In genomic region chr3:169661567-169662214, GRCh38 we compare ENCODE assay signal across 8 cellular contexts. TPM values are rescaled to one million over a fixed set of nuclear protein-coding genes. Genes with fewer than 3 reads are reported as not detected.
DNase-seq lines count a peak whose midpoint lies in the region; ATAC-seq and TF ChIP-seq lines count a peak whose summit lies in the region.

No MANE protein-coding gene starts in this region.

- WGBS in heart left ventricle, 4 donors: 0 to 2% (median 1%) methylated on average over 44 of the region's 44 CpGs
- 1% methylated on average over 43 to 44 of the region's 44 CpGs for WGBS in psoas muscle, 3 donors

- H3K27ac ChIP-seq in MM.1S (ENCODE audit: low read length) (no peak overlapping the region), heart left ventricle (peak overlapping the region; percentile 74 to 96 (median 92)), psoas muscle (peak overlapping the region; percentile 64)

- ATAC-seq in GM21737 (IDR thresholded peaks at IDR 0.05; ENCODE audit: unreplicated experiment) (peak; percentile 18), heart left ventricle (peak; percentile 34 to 45 (median 40)), psoas muscle (peak; percentile 34 to 45 (median 37))

- H3K36me3 ChIP-seq in MM.1S (replicated peaks; ENCODE audit: insufficient read depth, low read length): no peaks in the 10 kb centered on the region
- H3K36me3 ChIP-seq in heart left ventricle: no peaks in the 10 kb centered on the region
- no peaks in the 10 kb centered on the region for H3K36me3 ChIP-seq in psoas muscle (ENCODE audit: insufficient read depth in 1 of 2, low read depth in 1 of 2)

- H3K9ac ChIP-seq in MM.1S (ENCODE audit: low read length): peak overlapping the region; percentile 45; the same call in 1 of the 2 replicates

- H3K9me3 ChIP-seq in MM.1S (replicated peaks; ENCODE audit: insufficient read depth, low read length) (no peaks in the 10 kb centered on the region), heart left ventricle (no peaks in the 10 kb centered on the region), psoas muscle (no peaks in the 10 kb centered on the region)

- intact Hi-C loops in activated T-helper 2 cell treated with anti-CD3 and anti-CD28 coated beads, Interferon-gamma antibody, Interleukin-2, Interleukin-4, amounts not matched to agents 10 μg/mL and 5 μg/mL and 100 μg/mL, durations not matched to agents 14 hours and 24 hours and 36 hours (cut with micrococcal nuclease): loop anchor here (5.0 kb wide), 1 partner anchor 96 kb away; no protein-coding TSS in a partner anchor
- intact Hi-C loops in heart left ventricle (cut with DNase I): loop anchor here (1.0 to 10.0 kb wide), 19 partner anchors 89 to 797 kb away; no protein-coding TSS in a partner anchor
- intact Hi-C loops in psoas muscle (cut with DNase I): loop anchor here (5.0 to 10.0 kb wide), 4 partner anchors 514 to 797 kb away; no protein-coding TSS in a partner anchor

- H3K9me2 ChIP-seq in MM.1S (replicated peaks; ENCODE audit: insufficient read depth, low read length): no peaks in the 10 kb centered on the region

- peaks cover 35% of the 10 kb centered on the region for H3K4me1 Mint-ChIP-seq in activated T-helper 2 cell treated with anti-CD3 and anti-CD28 coated beads, Interferon-gamma antibody, Interleukin-2, Interleukin-4, amounts not matched to agents 10 μg/mL and 5 μg/mL and 100 μg/mL, durations not matched to agents 14 hours and 24 hours and 36 hours (ENCODE audit: low read depth)

- H3F3A ChIP-seq in MM.1S (ENCODE audit: insufficient read depth, low read length): 0 out of 2 replicates have a peak, but pooled peaks cover 7% of the 10 kb centered on the region

- H3K4me1 ChIP-seq in MM.1S (ENCODE audit: low read length) (no peaks in the 10 kb centered on the region), heart left ventricle (peaks cover 0 to 70% (median 15%) of the 10 kb centered on the region in 12 donors), psoas muscle (peaks cover 12% of the 10 kb centered on the region)

- no peak for TF ChIP-seq CTCF in MM.1S (IDR thresholded peaks at IDR 0.05; ENCODE audit: low read length)
- TF ChIP-seq CTCF in heart left ventricle (IDR thresholded peaks at IDR 0.05): peak in 1 of 12 donors; percentile 54
- TF ChIP-seq CTCF in psoas muscle (IDR thresholded peaks at IDR 0.05): no peak

- DNase-seq in ELR (ENCODE audit: low read depth) (peak; percentile 66), MM.1S (peak; percentile 42), heart left ventricle (peak; percentile 53 to 69 (median 58)), psoas muscle (peak; percentile 21 to 59), CD1c-positive myeloid dendritic cell (ENCODE audit: extremely low spot score) (no peak), NK-92 (lab: John Stamatoyannopoulos, UW; ENCODE audit: unreplicated experiment) (no peak)
- DNase-seq in activated T-helper 2 cell treated with anti-CD3 and anti-CD28 coated beads, Interferon-gamma antibody, Interleukin-2, Interleukin-4, amounts not matched to agents 10 μg/mL and 5 μg/mL and 100 μg/mL, durations not matched to agents 14 hours and 24 hours and 36 hours (ENCODE audit: low spot score): no peak

- no peak for TF ChIP-seq POLR2A in heart left ventricle (IDR thresholded peaks at IDR 0.05)

- H3K27me3 ChIP-seq in MM.1S (replicated peaks; ENCODE audit: insufficient read depth, low read length): peaks cover 51% of the 10 kb centered on the region
- H3K27me3 ChIP-seq in heart left ventricle: peaks cover 4 to 94% (median 57%) of the 10 kb centered on the region in 9 donors
- peaks cover 0 to 92% (median 30%) of the 10 kb centered on the region in 3 donors for H3K27me3 ChIP-seq in psoas muscle (ENCODE audit: insufficient read depth in 3 of 3, low read length in 2 of 3)

- H3K9me3 Mint-ChIP-seq in activated T-helper 2 cell treated with anti-CD3 and anti-CD28 coated beads, Interferon-gamma antibody, Interleukin-2, Interleukin-4, amounts not matched to agents 10 μg/mL and 5 μg/mL and 100 μg/mL, durations not matched to agents 14 hours and 24 hours and 36 hours: no peaks in the 10 kb centered on the region

- no peaks in the 10 kb centered on the region for H4K20me1 ChIP-seq in MM.1S (ENCODE audit: insufficient read depth, low read length)

- H3K27ac Mint-ChIP-seq in activated T-helper 2 cell treated with anti-CD3 and anti-CD28 coated beads, Interferon-gamma antibody, Interleukin-2, Interleukin-4, amounts not matched to agents 10 μg/mL and 5 μg/mL and 100 μg/mL, durations not matched to agents 14 hours and 24 hours and 36 hours: no peak overlapping the region

- H3K4me3 Mint-ChIP-seq in activated T-helper 2 cell treated with anti-CD3 and anti-CD28 coated beads, Interferon-gamma antibody, Interleukin-2, Interleukin-4, amounts not matched to agents 10 μg/mL and 5 μg/mL and 100 μg/mL, durations not matched to agents 14 hours and 24 hours and 36 hours (ENCODE audit: low read depth): peak overlapping the region; percentile 75

- H3K79me2 ChIP-seq in MM.1S (ENCODE audit: low read length): no peaks in the 10 kb centered on the region

- H3K36me3 Mint-ChIP-seq in activated T-helper 2 cell treated with anti-CD3 and anti-CD28 coated beads, Interferon-gamma antibody, Interleukin-2, Interleukin-4, amounts not matched to agents 10 μg/mL and 5 μg/mL and 100 μg/mL, durations not matched to agents 14 hours and 24 hours and 36 hours (ENCODE audit: low read depth): no peaks in the 10 kb centered on the region

- H3K4me3 ChIP-seq in MM.1S (ENCODE audit: low read length): peak overlapping the region; percentile 85
- H3K4me3 ChIP-seq in heart left ventricle: peak overlapping the region; percentile 68 to 95 (median 77)
- peak overlapping the region; percentile 80 for H3K4me3 ChIP-seq in psoas muscle

- peaks cover 86% of the 10 kb centered on the region for H3K27me3 Mint-ChIP-seq in activated T-helper 2 cell treated with anti-CD3 and anti-CD28 coated beads, Interferon-gamma antibody, Interleukin-2, Interleukin-4, amounts not matched to agents 10 μg/mL and 5 μg/mL and 100 μg/mL, durations not matched to agents 14 hours and 24 hours and 36 hours (ENCODE audit: low read depth)

- peak overlapping the region; percentile 97 for H2AFZ ChIP-seq in MM.1S (ENCODE audit: low read length)

- H3K4me2 ChIP-seq in MM.1S (ENCODE audit: low read depth, low read length): peak overlapping the region; percentile 98

RNA-seq across cellular contexts. Expression of gene MECOM, which starts 1.8 kb away (rescaled TPM):
- total RNA-seq in activated T-helper 2 cell treated with anti-CD3 and anti-CD28 coated beads, Interferon-gamma antibody, Interleukin-2, Interleukin-4, amounts not matched to agents 10 μg/mL and 5 μg/mL and 100 μg/mL, durations not matched to agents 14 hours and 24 hours and 36 hours: not detected in 2 replicates
- total RNA-seq in heart left ventricle (10 to 100 TPM; 11.2 to 22.4 (median 17.1) TPM), psoas muscle (10 to 100 TPM in 1 of 4 donors, 1 to 10 TPM in 3; 6.6 to 11.5 (median 8.1) TPM)
- polyA plus RNA-seq in heart left ventricle (1 to 10 TPM; 5.8 to 9.2 TPM), psoas muscle (1 to 10 TPM; 2.5 to 2.7 (median 2.6) TPM)

Comparison
In these comparisons a context has a peak if more than half of its experiments do, and no peak if none do; other contexts are left out.
1. DNase-seq: peak in ELR (single experiment), MM.1S (single experiment), heart left ventricle (5 of 5) and psoas muscle (2 of 2); none in activated T-helper 2 cell treated with anti-CD3 and anti-CD28 coated beads, Interferon-gamma antibody, Interleukin-2, Interleukin-4, amounts not matched to agents 10 μg/mL and 5 μg/mL and 100 μg/mL, durations not matched to agents 14 hours and 24 hours and 36 hours (single experiment), CD1c-positive myeloid dendritic cell (single experiment) and NK-92 (single experiment).
2. Peak in every context shown above with its lines, with median percentiles within 50 percentile points of each other: ATAC-seq and H3K4me3 ChIP-seq.